Comparison of ENCODE assay signal across 8 cellular contexts in the genomic region with DNA sequence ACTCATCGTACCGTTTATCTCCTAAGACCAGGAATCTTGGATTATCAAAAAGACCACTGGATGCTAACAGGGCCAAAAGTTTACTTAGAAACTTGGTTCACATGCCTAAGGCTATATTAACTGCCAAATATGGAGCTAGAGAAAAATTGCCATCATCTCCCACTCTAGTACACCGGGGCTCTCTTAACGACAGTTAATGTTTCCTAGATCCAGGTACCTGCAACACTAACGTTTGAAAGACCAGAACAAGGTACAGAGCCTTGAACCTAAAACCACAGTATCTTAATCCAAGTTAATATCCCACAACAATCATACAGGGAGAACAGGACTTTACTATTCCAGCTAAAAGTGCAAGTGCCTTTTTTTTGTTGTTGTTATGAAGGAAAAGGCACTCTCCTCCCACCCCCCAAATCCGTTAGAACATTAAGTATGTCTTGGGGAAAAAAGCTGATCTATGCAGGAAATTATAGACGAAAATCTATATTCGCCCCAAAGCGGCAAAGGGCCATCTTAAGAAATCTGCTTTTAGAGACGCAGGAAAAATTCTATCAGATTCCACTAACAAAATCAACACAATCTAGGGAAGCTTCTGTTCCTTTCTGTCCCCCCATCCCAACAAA. TPM values are rescaled to one million over a fixed set of nuclear protein-coding genes. Genes with fewer than 3 reads are reported as not detected.
DNase-seq lines count a peak whose midpoint lies in the region; ATAC-seq, FAIRE-seq and TF ChIP-seq lines count a peak whose summit lies in the region.

No MANE protein-coding gene starts in this region.

- in situ Hi-C loops in gastrocnemius medialis (cut with MboI; ENCODE audit: low sequenced_read_pairs in 4 of 4) = loop anchor here in 2 of 4 donors (5.0 to 25.0 kb wide), 2 partner anchors 50 to 90 kb away; partner anchors contain the start of gene USO1 (in 1 of the 2)

- no peak for TF ChIP-seq CTCF in fibroblast of pulmonary artery (IDR thresholded peaks at IDR 0.05; ENCODE audit: low read length, missing control alignments)
- no peak for TF ChIP-seq CTCF in gastrocnemius medialis (IDR thresholded peaks at IDR 0.05 in 4 of 5, conservative IDR thresholded peaks at IDR 0.05 in 1 of 5)

- H3K4me1 ChIP-seq in SJCRH30 = peaks cover 14% of the 10 kb centered on the region
- H3K4me1 ChIP-seq in gastrocnemius medialis = peaks cover 53 to 56% of the 10 kb centered on the region in 2 donors

- H3K9me3 ChIP-seq in SJCRH30 (replicated peaks) (no peaks in the 10 kb centered on the region), gastrocnemius medialis (no peaks in the 10 kb centered on the region)

- no peak for DNase-seq in GM12892 (ENCODE audit: insufficient read length)
- peak in 1 of 2 experiments; percentile 27 for DNase-seq in SJCRH30
- DNase-seq in fibroblast of pulmonary artery (ENCODE audit: low read depth) = peak; percentile 16
- DNase-seq in gastrocnemius medialis = no peak
- no peak for DNase-seq in central memory CD4-positive, alpha-beta T cell
- no peak for DNase-seq in HuH-7.5 (ENCODE audit: low spot score)

- no peaks in the 10 kb centered on the region for H3K27me3 ChIP-seq in SJCRH30
- H3K27me3 ChIP-seq in gastrocnemius medialis = no peaks in the 10 kb centered on the region

- peak; percentile 24 for FAIRE-seq in GM12892 (lab: Jason Lieb, UNC)

- TF ChIP-seq POLR2A in GM12892 (IDR thresholded peaks at IDR 0.05; ENCODE audit: low read depth, low read length) = no peak
- TF ChIP-seq POLR2A in gastrocnemius medialis (IDR thresholded peaks at IDR 0.05) = no peak

- H3K4me3 ChIP-seq in SJCRH30 = peak overlapping the region; percentile 82
- peak overlapping the region; percentile 84 for H3K4me3 ChIP-seq in fibroblast of pulmonary artery (replicated peaks; ENCODE audit: low read depth, low read length)
- peak overlapping the region; percentile 80 to 98 (median 95) for H3K4me3 ChIP-seq in gastrocnemius medialis

- H3K36me3 ChIP-seq in SJCRH30 = 0 out of 2 replicates have a peak, but pooled peaks cover 3% of the 10 kb centered on the region
- no peaks in the 10 kb centered on the region for H3K36me3 ChIP-seq in gastrocnemius medialis

- H3K27ac ChIP-seq in SJCRH30 (peak overlapping the region; percentile 78), gastrocnemius medialis (peak overlapping the region; percentile 96 to 99 (median 98))

- intact Hi-C loops in gastrocnemius medialis (cut with DNase I; ENCODE audit: low total_unique reads) = loop anchor here (2.0 to 10.0 kb wide), 3 partner anchors 25 to 523 kb away; no protein-coding TSS in a partner anchor

- ATAC-seq in gastrocnemius medialis = no peak
- ATAC-seq in GM21529 (IDR thresholded peaks at IDR 0.05; ENCODE audit: unreplicated experiment) = no peak
- no peak for ATAC-seq in GM18868 (IDR thresholded peaks at IDR 0.05; ENCODE audit: unreplicated experiment)

RNA-seq across cellular contexts. Expression of gene G3BP2, which starts 1.3 kb away (rescaled TPM):
- 91.1 TPM for polyA plus RNA-seq in GM12892 (2012; ENCODE audit: missing spikeins)
- 284 and 301 TPM in 2 replicates for total RNA-seq in SJCRH30 (2014; rRNA removed; shearing (Covaris generic))
- total RNA-seq in gastrocnemius medialis = 100 to 1,000 TPM; 123 to 226 (median 132) TPM

RNA-seq across cellular contexts. Expression of gene CDKL2, which starts 41.6 kb away (rescaled TPM):
- polyA plus RNA-seq in GM12892 (2012; ENCODE audit: missing spikeins) = 0.08 TPM
- 0.04 TPM in 1 of 2 replicates, not detected in the other for total RNA-seq in SJCRH30 (2014; rRNA removed; shearing (Covaris generic))
- total RNA-seq in gastrocnemius medialis = not detected

RNA-seq across cellular contexts. Expression of gene USO1, which starts 52.5 kb away (rescaled TPM):
- polyA plus RNA-seq in GM12892 (2012; ENCODE audit: missing spikeins) = 52.1 TPM
- total RNA-seq in SJCRH30 (2014; rRNA removed; shearing (Covaris generic)) = 91.0 and 94.9 TPM in 2 replicates
- 100 to 1,000 TPM; 213 to 328 (median 254) TPM for total RNA-seq in gastrocnemius medialis
